Comparison of ENCODE assay signal across 1 cellular context in the genomic region with DNA sequence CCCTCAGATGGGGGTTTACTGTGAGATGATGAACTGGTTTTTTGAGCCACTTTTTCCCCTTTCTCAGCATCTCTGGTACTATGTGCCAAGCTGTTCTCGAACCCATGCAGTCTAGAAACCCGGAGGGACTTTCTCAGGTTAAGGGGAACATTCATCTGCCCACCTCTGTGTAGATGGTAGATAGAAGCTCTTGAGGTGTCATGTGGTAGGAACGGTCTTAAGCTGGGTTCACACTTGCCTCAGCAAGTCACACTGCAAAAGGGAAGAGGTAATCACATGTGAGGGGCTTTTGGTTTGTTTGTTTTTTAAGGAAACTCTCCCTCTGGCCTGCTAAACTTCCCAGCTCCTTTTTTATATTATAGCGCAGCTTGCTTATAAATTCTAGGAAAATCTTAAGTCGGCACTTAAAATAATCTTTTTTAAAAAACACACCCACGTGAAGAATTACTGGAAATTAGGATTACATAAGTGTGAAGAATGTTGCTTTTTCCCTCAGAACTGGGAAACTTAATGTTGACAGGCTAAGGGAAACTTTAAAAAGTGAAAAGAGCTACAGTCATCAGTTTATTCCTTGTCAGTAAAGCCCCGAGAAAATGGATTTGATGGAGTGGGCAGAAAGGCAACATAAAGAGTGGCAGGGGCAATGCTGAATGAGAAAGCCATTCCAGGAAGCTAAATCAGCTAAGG.
TF ChIP-seq lines count a peak whose summit lies in the region.

No MANE protein-coding gene starts in this region.

TF ChIP-seq in GM23338, 12 proteins besides CTCF, POLR2A, EP300 and RAD21 (continued from another document):
- TF ChIP-seq, protein P1, sequence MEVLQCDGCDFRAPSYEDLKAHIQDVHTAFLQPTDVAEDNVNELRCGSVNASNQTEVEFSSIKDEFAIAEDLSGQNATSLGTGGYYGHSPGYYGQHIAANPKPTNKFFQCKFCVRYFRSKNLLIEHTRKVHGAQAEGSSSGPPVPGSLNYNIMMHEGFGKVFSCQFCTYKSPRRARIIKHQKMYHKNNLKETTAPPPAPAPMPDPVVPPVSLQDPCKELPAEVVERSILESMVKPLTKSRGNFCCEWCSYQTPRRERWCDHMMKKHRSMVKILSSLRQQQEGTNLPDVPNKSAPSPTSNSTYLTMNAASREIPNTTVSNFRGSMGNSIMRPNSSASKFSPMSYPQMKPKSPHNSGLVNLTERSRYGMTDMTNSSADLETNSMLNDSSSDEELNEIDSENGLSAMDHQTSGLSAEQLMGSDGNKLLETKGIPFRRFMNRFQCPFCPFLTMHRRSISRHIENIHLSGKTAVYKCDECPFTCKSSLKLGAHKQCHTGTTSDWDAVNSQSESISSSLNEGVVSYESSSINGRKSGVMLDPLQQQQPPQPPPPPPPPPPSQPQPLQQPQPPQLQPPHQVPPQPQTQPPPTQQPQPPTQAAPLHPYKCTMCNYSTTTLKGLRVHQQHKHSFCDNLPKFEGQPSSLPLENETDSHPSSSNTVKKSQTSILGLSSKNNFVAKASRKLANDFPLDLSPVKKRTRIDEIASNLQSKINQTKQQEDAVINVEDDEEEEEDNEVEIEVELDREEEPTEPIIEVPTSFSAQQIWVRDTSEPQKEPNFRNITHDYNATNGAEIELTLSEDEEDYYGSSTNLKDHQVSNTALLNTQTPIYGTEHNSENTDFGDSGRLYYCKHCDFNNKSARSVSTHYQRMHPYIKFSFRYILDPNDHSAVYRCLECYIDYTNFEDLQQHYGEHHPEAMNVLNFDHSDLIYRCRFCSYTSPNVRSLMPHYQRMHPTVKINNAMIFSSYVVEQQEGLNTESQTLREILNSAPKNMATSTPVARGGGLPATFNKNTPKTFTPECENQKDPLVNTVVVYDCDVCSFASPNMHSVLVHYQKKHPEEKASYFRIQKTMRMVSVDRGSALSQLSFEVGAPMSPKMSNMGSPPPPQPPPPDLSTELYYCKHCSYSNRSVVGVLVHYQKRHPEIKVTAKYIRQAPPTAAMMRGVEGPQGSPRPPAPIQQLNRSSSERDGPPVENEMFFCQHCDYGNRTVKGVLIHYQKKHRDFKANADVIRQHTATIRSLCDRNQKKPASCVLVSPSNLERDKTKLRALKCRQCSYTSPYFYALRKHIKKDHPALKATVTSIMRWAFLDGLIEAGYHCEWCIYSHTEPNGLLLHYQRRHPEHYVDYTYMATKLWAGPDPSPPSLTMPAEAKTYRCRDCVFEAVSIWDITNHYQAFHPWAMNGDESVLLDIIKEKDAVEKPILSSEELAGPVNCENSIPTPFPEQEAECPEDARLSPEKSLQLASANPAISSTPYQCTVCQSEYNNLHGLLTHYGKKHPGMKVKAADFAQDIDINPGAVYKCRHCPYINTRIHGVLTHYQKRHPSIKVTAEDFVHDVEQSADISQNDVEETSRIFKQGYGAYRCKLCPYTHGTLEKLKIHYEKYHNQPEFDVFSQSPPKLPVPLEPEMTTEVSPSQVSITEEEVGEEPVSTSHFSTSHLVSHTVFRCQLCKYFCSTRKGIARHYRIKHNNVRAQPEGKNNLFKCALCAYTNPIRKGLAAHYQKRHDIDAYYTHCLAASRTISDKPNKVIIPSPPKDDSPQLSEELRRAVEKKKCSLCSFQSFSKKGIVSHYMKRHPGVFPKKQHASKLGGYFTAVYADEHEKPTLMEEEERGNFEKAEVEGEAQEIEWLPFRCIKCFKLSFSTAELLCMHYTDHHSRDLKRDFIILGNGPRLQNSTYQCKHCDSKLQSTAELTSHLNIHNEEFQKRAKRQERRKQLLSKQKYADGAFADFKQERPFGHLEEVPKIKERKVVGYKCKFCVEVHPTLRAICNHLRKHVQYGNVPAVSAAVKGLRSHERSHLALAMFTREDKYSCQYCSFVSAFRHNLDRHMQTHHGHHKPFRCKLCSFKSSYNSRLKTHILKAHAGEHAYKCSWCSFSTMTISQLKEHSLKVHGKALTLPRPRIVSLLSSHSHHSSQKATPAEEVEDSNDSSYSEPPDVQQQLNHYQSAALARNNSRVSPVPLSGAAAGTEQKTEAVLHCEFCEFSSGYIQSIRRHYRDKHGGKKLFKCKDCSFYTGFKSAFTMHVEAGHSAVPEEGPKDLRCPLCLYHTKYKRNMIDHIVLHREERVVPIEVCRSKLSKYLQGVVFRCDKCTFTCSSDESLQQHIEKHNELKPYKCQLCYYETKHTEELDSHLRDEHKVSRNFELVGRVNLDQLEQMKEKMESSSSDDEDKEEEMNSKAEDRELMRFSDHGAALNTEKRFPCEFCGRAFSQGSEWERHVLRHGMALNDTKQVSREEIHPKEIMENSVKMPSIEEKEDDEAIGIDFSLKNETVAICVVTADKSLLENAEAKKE (CRISPR knock-in tag; IDR thresholded peaks at IDR 0.05) = no peak
- TF ChIP-seq JUNB (IDR thresholded peaks at IDR 0.05; ENCODE audit: unreplicated experiment) = no peak
- no peak for TF ChIP-seq NANOG (IDR thresholded peaks at IDR 0.05; ENCODE audit: borderline replicate concordance)
- TF ChIP-seq ZNF114 (CRISPR knock-in tag; IDR thresholded peaks at IDR 0.05) = no peak
- TF ChIP-seq, protein P2, sequence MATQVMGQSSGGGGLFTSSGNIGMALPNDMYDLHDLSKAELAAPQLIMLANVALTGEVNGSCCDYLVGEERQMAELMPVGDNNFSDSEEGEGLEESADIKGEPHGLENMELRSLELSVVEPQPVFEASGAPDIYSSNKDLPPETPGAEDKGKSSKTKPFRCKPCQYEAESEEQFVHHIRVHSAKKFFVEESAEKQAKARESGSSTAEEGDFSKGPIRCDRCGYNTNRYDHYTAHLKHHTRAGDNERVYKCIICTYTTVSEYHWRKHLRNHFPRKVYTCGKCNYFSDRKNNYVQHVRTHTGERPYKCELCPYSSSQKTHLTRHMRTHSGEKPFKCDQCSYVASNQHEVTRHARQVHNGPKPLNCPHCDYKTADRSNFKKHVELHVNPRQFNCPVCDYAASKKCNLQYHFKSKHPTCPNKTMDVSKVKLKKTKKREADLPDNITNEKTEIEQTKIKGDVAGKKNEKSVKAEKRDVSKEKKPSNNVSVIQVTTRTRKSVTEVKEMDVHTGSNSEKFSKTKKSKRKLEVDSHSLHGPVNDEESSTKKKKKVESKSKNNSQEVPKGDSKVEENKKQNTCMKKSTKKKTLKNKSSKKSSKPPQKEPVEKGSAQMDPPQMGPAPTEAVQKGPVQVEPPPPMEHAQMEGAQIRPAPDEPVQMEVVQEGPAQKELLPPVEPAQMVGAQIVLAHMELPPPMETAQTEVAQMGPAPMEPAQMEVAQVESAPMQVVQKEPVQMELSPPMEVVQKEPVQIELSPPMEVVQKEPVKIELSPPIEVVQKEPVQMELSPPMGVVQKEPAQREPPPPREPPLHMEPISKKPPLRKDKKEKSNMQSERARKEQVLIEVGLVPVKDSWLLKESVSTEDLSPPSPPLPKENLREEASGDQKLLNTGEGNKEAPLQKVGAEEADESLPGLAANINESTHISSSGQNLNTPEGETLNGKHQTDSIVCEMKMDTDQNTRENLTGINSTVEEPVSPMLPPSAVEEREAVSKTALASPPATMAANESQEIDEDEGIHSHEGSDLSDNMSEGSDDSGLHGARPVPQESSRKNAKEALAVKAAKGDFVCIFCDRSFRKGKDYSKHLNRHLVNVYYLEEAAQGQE (IDR thresholded peaks at IDR 0.05; ENCODE audit: unreplicated experiment) = no peak
